In genomic region chr21:17454315-17455027, GRCh38 we compare ENCODE assay signal across 8 cellular contexts. TPM values are rescaled to one million over a fixed set of nuclear protein-coding genes. Genes with fewer than 3 reads are reported as not detected.
DNase-seq lines count a peak whose midpoint lies in the region; ATAC-seq and TF ChIP-seq lines count a peak whose summit lies in the region.

No MANE protein-coding gene starts in this region.

- H3K4me3 ChIP-seq in H7 (ENCODE audit: insufficient read depth, low read depth, low read length) (peak overlapping the region; percentile 41), fibroblast of villous mesenchyme (ENCODE audit: low read depth, low read length) (peak overlapping the region; percentile 37)

- TF ChIP-seq CTCF in fibroblast of villous mesenchyme (IDR thresholded peaks at IDR 0.05; ENCODE audit: insufficient read depth, low read depth, low read length) = no peak

- ATAC-seq in HG03280 (IDR thresholded peaks at IDR 0.05; ENCODE audit: unreplicated experiment) = no peak

- no peaks in the 10 kb centered on the region for H3K36me3 ChIP-seq in H7 (replicated peaks; ENCODE audit: control insufficient read depth, insufficient read depth, low read length)

- peak; percentile 70 for DNase-seq in CMK (ENCODE audit: low read depth)
- DNase-seq in H7 = peak; percentile 71
- peak; percentile 82 for DNase-seq in NCI-H460 (ENCODE audit: extremely low read depth, low read depth)
- DNase-seq in activated T-cell treated with anti-CD3 and anti-CD28 coated beads for 24 hours (ENCODE audit: low read depth) = peak; percentile 49
- DNase-seq in fibroblast of villous mesenchyme (ENCODE audit: low read depth) = peak; percentile 91
- DNase-seq in pons (ENCODE audit: low spot score) = peak; percentile 79
- no peak for DNase-seq in NCI-H2081 treated with DMSO at 0.1 percent for 48 hours (lab: John Stamatoyannopoulos, UW)

- H3K27me3 ChIP-seq in H7 (ENCODE audit: control insufficient read depth, insufficient read depth, low read length) = no peaks in the 10 kb centered on the region

RNA-seq across cellular contexts. Expression of gene CXADR, which starts 58.4 kb away (rescaled TPM):
- total RNA-seq in H7 (2014; rRNA removed; shearing (Covaris generic)) = 96.2 and 113 TPM in 2 replicates
- total RNA-seq in NCI-H460 (2014; rRNA removed; shearing (Covaris generic)) = 22.6 and 25.8 TPM in 2 replicates
- 11.0 and 18.1 TPM in 2 replicates for polyA plus RNA-seq in NCI-H460 (2014; cell fraction: nucleus; rRNA removed)
- 0.32 and 0.86 TPM in 2 replicates for total RNA-seq in fibroblast of villous mesenchyme

Comparison
In these comparisons a context has a peak if more than half of its experiments do, and no peak if none do; other contexts are left out.
1. RNA of gene CXADR, which starts 58.4 kb away (total RNA-seq): 96.2 to 113 TPM in H7 and 22.6 to 25.8 TPM in NCI-H460; 0.32 to 0.86 TPM in fibroblast of villous mesenchyme; every median in the first group is over 10 times any median in the second.